ENCODE assay signal across 9 cellular contexts in the genomic region with DNA sequence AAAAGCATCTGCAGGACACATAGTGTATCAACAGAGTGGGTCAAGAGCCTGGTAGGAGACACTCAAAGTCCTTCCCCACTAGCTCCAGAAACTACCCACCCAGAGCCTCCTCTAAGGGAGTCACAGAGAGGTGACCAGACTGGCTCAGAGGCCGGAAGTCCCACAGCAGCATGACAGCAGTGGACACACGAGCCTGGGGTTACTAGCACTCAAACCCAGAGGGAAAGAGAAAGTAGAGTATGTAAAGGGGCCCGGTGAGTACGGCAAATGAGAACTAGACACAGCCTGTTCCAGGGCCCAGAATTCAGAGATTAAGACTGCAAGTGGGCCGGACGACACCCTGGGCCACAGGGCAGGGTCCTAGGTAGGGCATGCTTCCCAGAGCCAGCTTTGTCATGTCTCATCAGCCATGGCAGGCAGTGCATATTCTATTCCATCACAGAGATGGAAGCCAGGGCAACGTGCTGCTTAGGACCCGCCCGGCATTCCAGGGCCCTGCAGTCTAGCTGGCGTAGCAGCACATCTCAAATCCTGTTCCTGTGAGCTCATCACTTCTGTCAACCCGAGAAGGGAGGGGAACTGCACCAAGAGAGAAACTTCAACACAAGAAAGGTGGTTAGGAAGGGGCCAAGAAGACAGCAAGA. TPM values are rescaled to one million over a fixed set of nuclear protein-coding genes. Genes with fewer than 3 reads are reported as not detected.
DNase-seq lines count a peak whose midpoint lies in the region; TF ChIP-seq lines count a peak whose summit lies in the region.
"Had no signal": no experiment of that assay in that cellular context is flagged by ENCODE, and none has a peak within 500 bp of the region (broad histone marks: within the 10 kb centered on the region; RNA-seq: fewer than 3 reads in every experiment).

No MANE protein-coding gene starts in this region.

- intact Hi-C loops in posterior vena cava (cut with DNase I): no loop called here

- H3K79me2 ChIP-seq in SK-N-SH (ENCODE audit: insufficient read depth): peaks cover 87% of the 10 kb centered on the region

- peak overlapping the region; percentile 51 to 86 (median 80) for H3K27ac ChIP-seq in BLaER1 treated with 17β-estradiol and CSF1 and Interleukin-3, amounts not matched to agents 10 nM and 100 nM
- peak overlapping the region; percentile 58 to 93; a peak in 3 of 4 replicates for H3K27ac ChIP-seq in SK-N-SH (ENCODE audit: low read depth in 2 of 2, low read length in 1 of 2)

- no peak for TF ChIP-seq RAD21 in SK-N-SH (IDR thresholded peaks at IDR 0.05; ENCODE audit: low read length)

- H3K9me3 ChIP-seq in BLaER1 treated with 17β-estradiol and CSF1 and Interleukin-3, amounts not matched to agents 10 nM and 100 nM (replicated peaks in 1 of 11): no peaks in the 10 kb centered on the region
- no peaks in the 10 kb centered on the region for H3K9me3 ChIP-seq in SK-N-SH

- DNase-seq in SK-N-SH: no peak
- peak; percentile 73 for DNase-seq in fibroblast of mammary gland (ENCODE audit: low read depth)
- peak; percentile 88 for DNase-seq in posterior vena cava (ENCODE audit: low spot score)
- DNase-seq in retina: no peak
- DNase-seq in NCI-H1436 (lab: John Stamatoyannopoulos, UW): no peak
- DNase-seq in activated CD4-positive, alpha-beta T cell treated with anti-CD3 and anti-CD28 coated beads for 1 hour: no peak
- no peak for DNase-seq in NCI-H524 treated with DMSO at 0.1 percent for 48 hours (lab: John Stamatoyannopoulos, UW)
- DNase-seq: NCI-H1436 treated with DMSO at 0.1 percent for 48 hours had no signal

- H3K36me3 ChIP-seq in BLaER1 treated with 17β-estradiol and CSF1 and Interleukin-3, amounts not matched to agents 10 nM and 100 nM: peaks cover 29 to 54% (median 42%) of the 10 kb centered on the region in 11 experiments
- H3K36me3 ChIP-seq in SK-N-SH (replicated peaks in 1 of 2; ENCODE audit: control insufficient read depth in 1 of 2, insufficient read depth in 2 of 2, low read length in 1 of 2): peaks cover 5 to 11% of the 10 kb centered on the region in 2 experiments

- H4K20me1 ChIP-seq in BLaER1 treated with 17β-estradiol and CSF1 and Interleukin-3, amounts not matched to agents 10 nM and 100 nM: peaks cover 25 to 70% (median 43%) of the 10 kb centered on the region in 11 experiments; a peak in 20 of 22 replicates
- H4K20me1 ChIP-seq in SK-N-SH (ENCODE audit: insufficient read depth): peaks cover 9% of the 10 kb centered on the region; the same call in 1 of the 2 replicates

- peaks cover 58% of the 10 kb centered on the region for H3F3A ChIP-seq in SK-N-SH (replicated peaks; ENCODE audit: insufficient read depth)

- H3K4me2 ChIP-seq in BLaER1 treated with 17β-estradiol and CSF1 and Interleukin-3, amounts not matched to agents 10 nM and 100 nM: peak overlapping the region; percentile 93 to 100 (median 99)
- H3K4me2 ChIP-seq in SK-N-SH: peak overlapping the region; percentile 89

- H2AFZ ChIP-seq in SK-N-SH (ENCODE audit: low read depth): no peak overlapping the region

- 63% methylated on average over 11 of the region's 11 CpGs for WGBS in SK-N-SH (ENCODE audit: low lambda C conversion rate)

- H3K9ac ChIP-seq in BLaER1 treated with 17β-estradiol and CSF1 and Interleukin-3, amounts not matched to agents 10 nM and 100 nM: peak overlapping the region; percentile 64 to 87 (median 75)
- H3K9ac ChIP-seq in SK-N-SH: peak overlapping the region; percentile 57

- TF ChIP-seq CTCF in SK-N-SH (IDR thresholded peaks at IDR 0.05) (no peak), fibroblast of mammary gland (conservative IDR thresholded peaks at IDR 0.05; ENCODE audit: control insufficient read depth, insufficient read depth, low read depth, low read length) (no peak)

- H3K27me3 ChIP-seq in BLaER1 treated with 17β-estradiol and CSF1 and Interleukin-3, amounts not matched to agents 10 nM and 100 nM: no peaks in the 10 kb centered on the region
- no peaks in the 10 kb centered on the region for H3K27me3 ChIP-seq in SK-N-SH (ENCODE audit: insufficient read depth)

- POLR2A ChIA-PET in SK-N-SH (lab: Yijun Ruan, JAX): interaction anchor here (4.3 to 6.1 kb wide), 2 partner anchors 14 to 17 kb away, joined by 21 to 73 read pairs; a partner anchor contains a TSS

- H3K4me1 ChIP-seq in BLaER1 treated with 17β-estradiol and CSF1 and Interleukin-3, amounts not matched to agents 10 nM and 100 nM: peaks cover 83 to 91% (median 86%) of the 10 kb centered on the region in 10 experiments
- peaks cover 36 to 65% of the 10 kb centered on the region in 2 experiments for H3K4me1 ChIP-seq in SK-N-SH (ENCODE audit: control insufficient read depth in 1 of 2, insufficient read depth in 2 of 2, low read depth in 1 of 2, low read length in 1 of 2)

- TF ChIP-seq EP300 in SK-N-SH (IDR thresholded peaks at IDR 0.05; ENCODE audit: borderline replicate concordance in 1 of 2, low read depth in 1 of 2, low read length in 1 of 2): no peak

- H3K4me3 ChIP-seq in BLaER1 treated with 17β-estradiol and CSF1 and Interleukin-3, amounts not matched to agents 10 nM and 100 nM: peak overlapping the region in 9 of 10 experiments; percentile 29 to 99 (median 79); a peak in 12 of 20 replicates
- no peak overlapping the region for H3K4me3 ChIP-seq in SK-N-SH (ENCODE audit: low read depth in 2 of 2, low read length in 1 of 2)
- H3K4me3 ChIP-seq in fibroblast of mammary gland (ENCODE audit: control insufficient read depth, low read depth, low read length): peak overlapping the region; percentile 17

- no peaks in the 10 kb centered on the region for H3K9me2 ChIP-seq in SK-N-SH

- CTCF ChIA-PET in SK-N-SH (lab: Yijun Ruan, JAX): interaction anchor here (0.7 to 14.7 kb wide), 6 partner anchors 13 to 317 kb away, joined by 3 to 228 read pairs (median 4); a partner anchor contains a TSS

TF ChIP-seq in SK-N-SH, 30 proteins besides CTCF, POLR2A, EP300 and RAD21:
- TF ChIP-seq, protein P1, sequence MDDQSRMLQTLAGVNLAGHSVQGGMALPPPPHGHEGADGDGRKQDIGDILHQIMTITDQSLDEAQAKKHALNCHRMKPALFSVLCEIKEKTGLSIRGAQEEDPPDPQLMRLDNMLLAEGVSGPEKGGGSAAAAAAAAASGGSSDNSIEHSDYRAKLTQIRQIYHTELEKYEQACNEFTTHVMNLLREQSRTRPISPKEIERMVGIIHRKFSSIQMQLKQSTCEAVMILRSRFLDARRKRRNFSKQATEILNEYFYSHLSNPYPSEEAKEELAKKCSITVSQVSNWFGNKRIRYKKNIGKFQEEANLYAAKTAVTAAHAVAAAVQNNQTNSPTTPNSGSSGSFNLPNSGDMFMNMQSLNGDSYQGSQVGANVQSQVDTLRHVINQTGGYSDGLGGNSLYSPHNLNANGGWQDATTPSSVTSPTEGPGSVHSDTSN (IDR thresholded peaks at IDR 0.05): peak; percentile 35; the same call in 1 of the 2 replicates
- TF ChIP-seq NRF1 (IDR thresholded peaks at IDR 0.05; ENCODE audit: low read depth, low read length): no peak
- TF ChIP-seq, protein P2, sequence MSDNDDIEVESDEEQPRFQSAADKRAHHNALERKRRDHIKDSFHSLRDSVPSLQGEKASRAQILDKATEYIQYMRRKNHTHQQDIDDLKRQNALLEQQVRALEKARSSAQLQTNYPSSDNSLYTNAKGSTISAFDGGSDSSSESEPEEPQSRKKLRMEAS (IDR thresholded peaks at IDR 0.05; ENCODE audit: low read depth): peak; percentile 64; the same call in 1 of the 2 replicates
- TF ChIP-seq, protein P3, sequence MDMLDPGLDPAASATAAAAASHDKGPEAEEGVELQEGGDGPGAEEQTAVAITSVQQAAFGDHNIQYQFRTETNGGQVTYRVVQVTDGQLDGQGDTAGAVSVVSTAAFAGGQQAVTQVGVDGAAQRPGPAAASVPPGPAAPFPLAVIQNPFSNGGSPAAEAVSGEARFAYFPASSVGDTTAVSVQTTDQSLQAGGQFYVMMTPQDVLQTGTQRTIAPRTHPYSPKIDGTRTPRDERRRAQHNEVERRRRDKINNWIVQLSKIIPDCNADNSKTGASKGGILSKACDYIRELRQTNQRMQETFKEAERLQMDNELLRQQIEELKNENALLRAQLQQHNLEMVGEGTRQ (IDR thresholded peaks at IDR 0.05; ENCODE audit: borderline replicate concordance, low read depth, low read length): no peak

RNA-seq across cellular contexts. Expression of a gene that starts 4.2 kb away (rescaled TPM):
- polyA plus RNA-seq in SK-N-SH (2012; rRNA removed): 50.1 and 50.6 TPM in 2 replicates
- polyA plus RNA-seq in SK-N-SH (2012; cell fraction: cytosol; rRNA removed): 16.0 and 21.0 TPM in 2 replicates
- polyA plus RNA-seq in SK-N-SH (2012; cell fraction: nucleus; rRNA removed): 274 and 306 TPM in 2 replicates
- 10 to 100 TPM; 26.4 to 33.0 TPM for total RNA-seq in posterior vena cava

RNA-seq across cellular contexts. Expression of a gene that starts 16.5 kb away (rescaled TPM):
- 64.5 and 76.2 TPM in 2 replicates for polyA plus RNA-seq in SK-N-SH (2012; rRNA removed)
- 45.2 and 46.3 TPM in 2 replicates for polyA plus RNA-seq in SK-N-SH (2012; cell fraction: cytosol; rRNA removed)
- polyA plus RNA-seq in SK-N-SH (2012; cell fraction: nucleus; rRNA removed): 283 and 315 TPM in 2 replicates
- total RNA-seq in posterior vena cava: 10 to 100 TPM; 18.6 to 27.1 TPM

RNA-seq across cellular contexts. Expression of a gene that starts 17.3 kb away (rescaled TPM):
- 7,875 and 8,077 TPM in 2 replicates for polyA plus RNA-seq in SK-N-SH (2012; rRNA removed)
- polyA plus RNA-seq in SK-N-SH (2012; cell fraction: cytosol; rRNA removed): 5,050 and 6,344 TPM in 2 replicates
- 5,294 and 6,955 TPM in 2 replicates for polyA plus RNA-seq in SK-N-SH (2012; cell fraction: nucleus; rRNA removed)
- total RNA-seq in posterior vena cava: 1,000 to 10,000 TPM; 2,037 to 2,666 TPM

RNA-seq across cellular contexts. Expression of a gene that starts 55.6 kb away (rescaled TPM):
- 85.5 and 90.5 TPM in 2 replicates for polyA plus RNA-seq in SK-N-SH (2012; rRNA removed)
- 63.2 and 74.4 TPM in 2 replicates for polyA plus RNA-seq in SK-N-SH (2012; cell fraction: cytosol; rRNA removed)
- 200 and 254 TPM in 2 replicates for polyA plus RNA-seq in SK-N-SH (2012; cell fraction: nucleus; rRNA removed)
- 100 to 1,000 TPM; 160 to 169 TPM for total RNA-seq in posterior vena cava

RNA-seq across cellular contexts. Expression of a gene that starts 57.7 kb away (rescaled TPM):
- polyA plus RNA-seq in SK-N-SH (2012; rRNA removed): 39.8 and 46.9 TPM in 2 replicates
- polyA plus RNA-seq in SK-N-SH (2012; cell fraction: cytosol; rRNA removed): 27.2 and 35.7 TPM in 2 replicates
- polyA plus RNA-seq in SK-N-SH (2012; cell fraction: nucleus; rRNA removed): 46.2 and 57.3 TPM in 2 replicates
- total RNA-seq in posterior vena cava: 10 to 100 TPM; 14.4 to 16.3 TPM

Comparison
In these comparisons a context has a peak if more than half of its experiments do, and no peak if none do; other contexts are left out.
1. H3K4me3 ChIP-seq: peak in BLaER1 treated with 17β-estradiol and CSF1 and Interleukin-3, amounts not matched to agents 10 nM and 100 nM (9 of 10) and fibroblast of mammary gland (single experiment); none in SK-N-SH (0 of 2).
2. DNase-seq: peak in fibroblast of mammary gland (single experiment) and posterior vena cava (single experiment); none in SK-N-SH (single experiment), retina (single experiment), NCI-H1436 (single experiment), activated CD4-positive, alpha-beta T cell treated with anti-CD3 and anti-CD28 coated beads for 1 hour (single experiment) and NCI-H524 treated with DMSO at 0.1 percent for 48 hours (single experiment).